ENCODE assay signal across 8 cellular contexts in the genomic region with DNA sequence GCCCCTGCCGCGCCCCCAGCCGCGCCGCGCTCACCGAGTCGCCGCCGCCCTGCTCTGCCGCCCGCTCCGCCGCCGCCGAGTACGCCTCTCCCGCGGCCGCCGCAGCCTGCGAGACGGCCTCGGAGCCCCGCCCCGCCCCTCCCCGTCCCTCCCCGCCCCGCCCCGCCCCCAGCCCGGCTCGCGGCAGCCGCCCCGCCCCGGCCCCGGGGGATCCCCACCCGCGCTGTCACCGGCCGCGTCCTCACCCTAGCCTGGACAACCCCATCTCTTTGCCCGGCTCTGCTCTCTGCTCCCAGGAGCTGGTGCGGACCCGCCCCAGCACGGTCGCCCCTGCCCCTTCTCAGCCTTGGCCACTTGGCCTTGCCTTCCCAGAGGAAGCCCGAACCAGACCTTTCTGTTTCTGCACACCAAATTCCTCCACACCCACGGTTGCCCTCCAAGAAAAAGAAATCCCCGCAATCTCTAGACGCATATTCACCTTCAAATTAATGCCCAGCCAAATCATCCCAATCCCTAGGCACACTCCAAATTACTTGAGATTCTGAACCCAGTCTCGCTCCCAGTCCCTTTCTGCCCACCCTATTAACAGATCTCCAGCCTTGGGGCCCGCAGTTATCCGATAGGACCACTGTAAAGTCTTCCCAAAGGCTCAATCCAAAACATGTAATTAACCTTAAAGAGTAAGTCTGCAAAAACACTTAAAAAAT. TPM values are rescaled to one million over a fixed set of nuclear protein-coding genes. Genes with fewer than 3 reads are reported as not detected.
DNase-seq lines count a peak whose midpoint lies in the region; ATAC-seq and TF ChIP-seq lines count a peak whose summit lies in the region.

A gene (minus strand): TSS at position 89 of the 707 bp plus-strand sequence. CDS start 77,715 bp downstream, outside the sequence.

- no peaks in the 10 kb centered on the region for H3K27me3 Mint-ChIP-seq in activated B cell treated with CpG ODN at 0.5 μM for 24 hours

- H3K4me2 ChIP-seq in BLaER1 = peak within 1 kb of the TSS; percentile 99

- POLR2A ChIA-PET in activated B cell treated with CpG ODN at 0.5 μM for 24 hours (lab: Charles Lee) = interaction anchor here (1.0 to 5.0 kb wide), 4 partner anchors 11 to 53 kb away, joined by 3 to 48 read pairs (median 18); no protein-coding TSS in a partner anchor

- peaks cover 9% of the 10 kb centered on the region; the same call in 1 of the 2 replicates for H4K20me1 ChIP-seq in BLaER1

- H3K27me3 ChIP-seq in BLaER1 (no peaks in the 10 kb centered on the region), colonic mucosa (peaks cover 5% of the 10 kb centered on the region), liver (ENCODE audit: control insufficient read depth in 4 of 4, insufficient read depth in 4 of 4, low read length in 3 of 4) (no peaks in the 10 kb centered on the region)

- H3K27ac ChIP-seq in BLaER1 = 0 out of 2 replicates have a peak within 1 kb of the TSS, but pooled peaks have one; percentile 42
- peak within 1 kb of the TSS; percentile 4 for H3K27ac ChIP-seq in colonic mucosa
- H3K27ac ChIP-seq in liver (ENCODE audit: low read depth in 1 of 2, low read length in 2 of 2) = peak within 1 kb of the TSS; percentile 29 to 71

- no peaks in the 10 kb centered on the region for H3K36me3 ChIP-seq in BLaER1
- H3K36me3 ChIP-seq in colonic mucosa = no peaks in the 10 kb centered on the region
- no peaks in the 10 kb centered on the region for H3K36me3 ChIP-seq in liver (ENCODE audit: control insufficient read depth in 4 of 4, insufficient read depth in 3 of 4, low read depth in 1 of 4, low read length in 3 of 4)

- ATAC-seq in activated B cell treated with CpG ODN at 0.5 μM for 24 hours (ENCODE audit: low read depth) = peak; percentile 69

- in situ Hi-C loops in KBM-7 (cut with MboI; ENCODE audit: low pct_unique_long_range_greater_than_20kb, low sequenced_read_pairs) = no loop called here

- TF ChIP-seq CTCF in GM20000 (IDR thresholded peaks at IDR 0.05; ENCODE audit: extremely low read depth, missing control alignments) (no peak), activated B cell treated with CpG ODN at 0.5 μM for 24 hours (IDR thresholded peaks at IDR 0.05) (no peak), colonic mucosa (IDR thresholded peaks at IDR 0.05) (no peak), liver (IDR thresholded peaks at IDR 0.05; ENCODE audit: low read depth, low read length, missing input control) (no peak)

- H3K36me3 Mint-ChIP-seq in activated B cell treated with CpG ODN at 0.5 μM for 24 hours (ENCODE audit: low read depth) = peaks cover 34% of the 10 kb centered on the region

- H3K4me3 Mint-ChIP-seq in activated B cell treated with CpG ODN at 0.5 μM for 24 hours = peak within 1 kb of the TSS; percentile 97

- no peaks in the 10 kb centered on the region for H3K9me3 ChIP-seq in BLaER1
- H3K9me3 ChIP-seq in colonic mucosa = no peaks in the 10 kb centered on the region
- no peaks in the 10 kb centered on the region for H3K9me3 ChIP-seq in liver (ENCODE audit: control insufficient read depth in 4 of 4, low read length in 3 of 4)

- peak within 1 kb of the TSS; percentile 96 for H3K27ac Mint-ChIP-seq in activated B cell treated with CpG ODN at 0.5 μM for 24 hours

- H3K9me3 Mint-ChIP-seq in activated B cell treated with CpG ODN at 0.5 μM for 24 hours = no peaks in the 10 kb centered on the region

- H3K9ac ChIP-seq in BLaER1 (peak within 1 kb of the TSS; percentile 74), colonic mucosa (ENCODE audit: low read depth in 2 of 2, low read length in 2 of 2) (peak within 1 kb of the TSS; percentile 66 to 72), liver (ENCODE audit: low read depth in 1 of 2, low read length in 2 of 2) (peak within 1 kb of the TSS in 1 of 2 donors; percentile 53)

- CTCF ChIA-PET in activated B cell treated with CpG ODN at 0.5 μM for 24 hours (lab: Charles Lee) = interaction anchor here (0.8 to 1.4 kb wide), 4 partner anchors 12 to 91 kb away, joined by 3 to 10 read pairs (median 4); no protein-coding TSS in a partner anchor

- DNase-seq in GM20000 (ENCODE audit: low spot score) (peak; percentile 87), HUDEP-2 (lab: John Stamatoyannopoulos, UW; ENCODE audit: unreplicated experiment in 76 of 76) (peak in 43 of 76 experiments; percentile 7 to 63 (median 34)), activated B cell treated with CpG ODN at 0.5 μM for 24 hours (peak; percentile 70), colonic mucosa (peak; percentile 65), KBM-7 (no peak)
- peak; percentile 51 for DNase-seq in stimulated activated CD4-positive, alpha-beta T cell treated with anti-CD3 and anti-CD28 coated beads, Interleukin-4, amount 100 ng/mL, for 1 hour

- no peak for TF ChIP-seq RAD21 in liver (IDR thresholded peaks at IDR 0.05)

- peaks cover 55% of the 10 kb centered on the region for H3K4me1 ChIP-seq in BLaER1
- H3K4me1 ChIP-seq in colonic mucosa = no peaks in the 10 kb centered on the region
- H3K4me1 ChIP-seq in liver (ENCODE audit: control insufficient read depth in 4 of 4, insufficient read depth in 4 of 4, low read length in 3 of 4) = peaks cover 0 to 11% (median 6%) of the 10 kb centered on the region in 4 donors

- peak within 1 kb of the TSS; percentile 77 for H3K4me3 ChIP-seq in BLaER1
- peak within 1 kb of the TSS; percentile 45 for H3K4me3 ChIP-seq in colonic mucosa
- H3K4me3 ChIP-seq in liver (ENCODE audit: low read depth in 1 of 3, low read length in 3 of 3) = peak within 1 kb of the TSS; percentile 56 to 71 (median 60)

- peaks cover 58% of the 10 kb centered on the region for H3K4me1 Mint-ChIP-seq in activated B cell treated with CpG ODN at 0.5 μM for 24 hours

- WGBS in liver = 6% methylated on average over 54 of the region's 54 CpGs

- intact Hi-C loops in activated B cell treated with CpG ODN at 0.5 μM for 24 hours (cut with micrococcal nuclease) (loop anchor here (1.0 to 2.0 kb wide), 3 partner anchors 15 to 63 kb away; no protein-coding TSS in a partner anchor), colonic mucosa (cut with DNase I) (no loop called here)

TF ChIP-seq in liver, 16 proteins besides CTCF, POLR2A, EP300 and RAD21 (continues in another document):
- TF ChIP-seq NR2F2 (IDR thresholded peaks at IDR 0.05) (no peak), RXRA (IDR thresholded peaks at IDR 0.05) (no peak), TAF1 (conservative IDR thresholded peaks at IDR 0.05) (no peak), HNF4G (IDR thresholded peaks at IDR 0.05) (no peak), FOXA1 (IDR thresholded peaks at IDR 0.05) (no peak), JUND (IDR thresholded peaks at IDR 0.05) (no peak), FOXA2 (IDR thresholded peaks at IDR 0.05) (no peak), EGR1 (IDR thresholded peaks at IDR 0.05; ENCODE audit: low read depth in 2 of 2) (no peak), SP1 (IDR thresholded peaks at IDR 0.05) (no peak), YY1 (IDR thresholded peaks at IDR 0.05) (no peak), HNF4A (conservative IDR thresholded peaks at IDR 0.05) (no peak)
- TF ChIP-seq, protein P1, sequence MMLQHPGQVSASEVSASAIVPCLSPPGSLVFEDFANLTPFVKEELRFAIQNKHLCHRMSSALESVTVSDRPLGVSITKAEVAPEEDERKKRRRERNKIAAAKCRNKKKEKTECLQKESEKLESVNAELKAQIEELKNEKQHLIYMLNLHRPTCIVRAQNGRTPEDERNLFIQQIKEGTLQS (IDR thresholded peaks at IDR 0.05) = no peak
- TF ChIP-seq, protein P2, sequence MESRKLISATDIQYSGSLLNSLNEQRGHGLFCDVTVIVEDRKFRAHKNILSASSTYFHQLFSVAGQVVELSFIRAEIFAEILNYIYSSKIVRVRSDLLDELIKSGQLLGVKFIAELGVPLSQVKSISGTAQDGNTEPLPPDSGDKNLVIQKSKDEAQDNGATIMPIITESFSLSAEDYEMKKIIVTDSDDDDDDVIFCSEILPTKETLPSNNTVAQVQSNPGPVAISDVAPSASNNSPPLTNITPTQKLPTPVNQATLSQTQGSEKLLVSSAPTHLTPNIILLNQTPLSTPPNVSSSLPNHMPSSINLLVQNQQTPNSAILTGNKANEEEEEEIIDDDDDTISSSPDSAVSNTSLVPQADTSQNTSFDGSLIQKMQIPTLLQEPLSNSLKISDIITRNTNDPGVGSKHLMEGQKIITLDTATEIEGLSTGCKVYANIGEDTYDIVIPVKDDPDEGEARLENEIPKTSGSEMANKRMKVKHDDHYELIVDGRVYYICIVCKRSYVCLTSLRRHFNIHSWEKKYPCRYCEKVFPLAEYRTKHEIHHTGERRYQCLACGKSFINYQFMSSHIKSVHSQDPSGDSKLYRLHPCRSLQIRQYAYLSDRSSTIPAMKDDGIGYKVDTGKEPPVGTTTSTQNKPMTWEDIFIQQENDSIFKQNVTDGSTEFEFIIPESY (IDR thresholded peaks at IDR 0.05) = no peak
- TF ChIP-seq, protein P3, sequence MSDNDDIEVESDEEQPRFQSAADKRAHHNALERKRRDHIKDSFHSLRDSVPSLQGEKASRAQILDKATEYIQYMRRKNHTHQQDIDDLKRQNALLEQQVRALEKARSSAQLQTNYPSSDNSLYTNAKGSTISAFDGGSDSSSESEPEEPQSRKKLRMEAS (IDR thresholded peaks at IDR 0.05) = no peak
- TF ChIP-seq, protein P4, sequence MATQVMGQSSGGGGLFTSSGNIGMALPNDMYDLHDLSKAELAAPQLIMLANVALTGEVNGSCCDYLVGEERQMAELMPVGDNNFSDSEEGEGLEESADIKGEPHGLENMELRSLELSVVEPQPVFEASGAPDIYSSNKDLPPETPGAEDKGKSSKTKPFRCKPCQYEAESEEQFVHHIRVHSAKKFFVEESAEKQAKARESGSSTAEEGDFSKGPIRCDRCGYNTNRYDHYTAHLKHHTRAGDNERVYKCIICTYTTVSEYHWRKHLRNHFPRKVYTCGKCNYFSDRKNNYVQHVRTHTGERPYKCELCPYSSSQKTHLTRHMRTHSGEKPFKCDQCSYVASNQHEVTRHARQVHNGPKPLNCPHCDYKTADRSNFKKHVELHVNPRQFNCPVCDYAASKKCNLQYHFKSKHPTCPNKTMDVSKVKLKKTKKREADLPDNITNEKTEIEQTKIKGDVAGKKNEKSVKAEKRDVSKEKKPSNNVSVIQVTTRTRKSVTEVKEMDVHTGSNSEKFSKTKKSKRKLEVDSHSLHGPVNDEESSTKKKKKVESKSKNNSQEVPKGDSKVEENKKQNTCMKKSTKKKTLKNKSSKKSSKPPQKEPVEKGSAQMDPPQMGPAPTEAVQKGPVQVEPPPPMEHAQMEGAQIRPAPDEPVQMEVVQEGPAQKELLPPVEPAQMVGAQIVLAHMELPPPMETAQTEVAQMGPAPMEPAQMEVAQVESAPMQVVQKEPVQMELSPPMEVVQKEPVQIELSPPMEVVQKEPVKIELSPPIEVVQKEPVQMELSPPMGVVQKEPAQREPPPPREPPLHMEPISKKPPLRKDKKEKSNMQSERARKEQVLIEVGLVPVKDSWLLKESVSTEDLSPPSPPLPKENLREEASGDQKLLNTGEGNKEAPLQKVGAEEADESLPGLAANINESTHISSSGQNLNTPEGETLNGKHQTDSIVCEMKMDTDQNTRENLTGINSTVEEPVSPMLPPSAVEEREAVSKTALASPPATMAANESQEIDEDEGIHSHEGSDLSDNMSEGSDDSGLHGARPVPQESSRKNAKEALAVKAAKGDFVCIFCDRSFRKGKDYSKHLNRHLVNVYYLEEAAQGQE (IDR thresholded peaks at IDR 0.05) = no peak

RNA-seq across cellular contexts. Expression of the gene that starts here (rescaled TPM):
- total RNA-seq in activated B cell treated with CpG ODN at 0.5 μM for 24 hours (72.7 and 76.1 TPM in 2 replicates), colonic mucosa (1 to 10 TPM; 1.0 to 3.8 TPM), liver (1 to 10 TPM; 3.1 to 4.3 TPM)
- polyA plus RNA-seq in liver = 1 to 10 TPM; 1.3 to 1.6 TPM

Comparison
In these comparisons a context has a peak if more than half of its experiments do, and no peak if none do; other contexts are left out.
1. RNA of the gene that starts here (total RNA-seq): 72.7 to 76.1 TPM in activated B cell treated with CpG ODN at 0.5 μM for 24 hours; 3.1 to 4.3 TPM in liver and 1.0 to 3.8 TPM in colonic mucosa; every median in the first group is over 10 times any median in the second.
2. Peak in every context shown above with its lines, with median percentiles within 50 percentile points of each other: H3K27ac ChIP-seq and H3K4me3 ChIP-seq.